In the genomic region with DNA sequence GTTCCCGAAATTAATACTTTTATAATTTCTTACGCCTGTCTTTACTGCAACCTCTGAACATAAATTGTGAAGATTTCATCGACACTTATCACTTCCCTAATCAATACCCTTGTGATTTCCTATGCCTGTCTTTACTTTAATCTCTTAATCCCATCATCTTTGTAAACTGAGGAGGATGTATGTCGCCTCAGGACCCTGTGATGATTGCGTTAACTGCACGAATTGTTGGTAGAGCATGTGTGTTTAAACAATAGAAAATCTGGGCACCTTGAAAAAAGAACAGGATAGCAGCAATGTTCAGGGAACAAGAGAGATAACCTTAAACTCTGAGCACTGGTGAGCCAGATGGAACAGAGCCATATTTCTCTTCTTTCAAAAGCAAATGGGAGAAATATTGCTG, we compare ENCODE assay signal across 1 cellular context.
TF ChIP-seq lines count a peak whose summit lies in the region.
"Not testable (repeated sequence)": the region's sequence is repeated elsewhere in the genome, so short reads cannot be mapped to it uniquely, and the experiment has no call there.

No MANE protein-coding gene starts in this region.

TF ChIP-seq in K562, 482 proteins besides CTCF, POLR2A, EP300 and RAD21 (continued from another document):
- TF ChIP-seq, protein P1, sequence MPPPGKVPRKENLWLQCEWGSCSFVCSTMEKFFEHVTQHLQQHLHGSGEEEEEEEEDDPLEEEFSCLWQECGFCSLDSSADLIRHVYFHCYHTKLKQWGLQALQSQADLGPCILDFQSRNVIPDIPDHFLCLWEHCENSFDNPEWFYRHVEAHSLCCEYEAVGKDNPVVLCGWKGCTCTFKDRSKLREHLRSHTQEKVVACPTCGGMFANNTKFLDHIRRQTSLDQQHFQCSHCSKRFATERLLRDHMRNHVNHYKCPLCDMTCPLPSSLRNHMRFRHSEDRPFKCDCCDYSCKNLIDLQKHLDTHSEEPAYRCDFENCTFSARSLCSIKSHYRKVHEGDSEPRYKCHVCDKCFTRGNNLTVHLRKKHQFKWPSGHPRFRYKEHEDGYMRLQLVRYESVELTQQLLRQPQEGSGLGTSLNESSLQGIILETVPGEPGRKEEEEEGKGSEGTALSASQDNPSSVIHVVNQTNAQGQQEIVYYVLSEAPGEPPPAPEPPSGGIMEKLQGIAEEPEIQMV (tag; conservative IDR thresholded peaks at IDR 0.05; ENCODE audit: low read depth) = peak; percentile 55; the same call in 1 of the 2 replicates
- TF ChIP-seq, protein P2, sequence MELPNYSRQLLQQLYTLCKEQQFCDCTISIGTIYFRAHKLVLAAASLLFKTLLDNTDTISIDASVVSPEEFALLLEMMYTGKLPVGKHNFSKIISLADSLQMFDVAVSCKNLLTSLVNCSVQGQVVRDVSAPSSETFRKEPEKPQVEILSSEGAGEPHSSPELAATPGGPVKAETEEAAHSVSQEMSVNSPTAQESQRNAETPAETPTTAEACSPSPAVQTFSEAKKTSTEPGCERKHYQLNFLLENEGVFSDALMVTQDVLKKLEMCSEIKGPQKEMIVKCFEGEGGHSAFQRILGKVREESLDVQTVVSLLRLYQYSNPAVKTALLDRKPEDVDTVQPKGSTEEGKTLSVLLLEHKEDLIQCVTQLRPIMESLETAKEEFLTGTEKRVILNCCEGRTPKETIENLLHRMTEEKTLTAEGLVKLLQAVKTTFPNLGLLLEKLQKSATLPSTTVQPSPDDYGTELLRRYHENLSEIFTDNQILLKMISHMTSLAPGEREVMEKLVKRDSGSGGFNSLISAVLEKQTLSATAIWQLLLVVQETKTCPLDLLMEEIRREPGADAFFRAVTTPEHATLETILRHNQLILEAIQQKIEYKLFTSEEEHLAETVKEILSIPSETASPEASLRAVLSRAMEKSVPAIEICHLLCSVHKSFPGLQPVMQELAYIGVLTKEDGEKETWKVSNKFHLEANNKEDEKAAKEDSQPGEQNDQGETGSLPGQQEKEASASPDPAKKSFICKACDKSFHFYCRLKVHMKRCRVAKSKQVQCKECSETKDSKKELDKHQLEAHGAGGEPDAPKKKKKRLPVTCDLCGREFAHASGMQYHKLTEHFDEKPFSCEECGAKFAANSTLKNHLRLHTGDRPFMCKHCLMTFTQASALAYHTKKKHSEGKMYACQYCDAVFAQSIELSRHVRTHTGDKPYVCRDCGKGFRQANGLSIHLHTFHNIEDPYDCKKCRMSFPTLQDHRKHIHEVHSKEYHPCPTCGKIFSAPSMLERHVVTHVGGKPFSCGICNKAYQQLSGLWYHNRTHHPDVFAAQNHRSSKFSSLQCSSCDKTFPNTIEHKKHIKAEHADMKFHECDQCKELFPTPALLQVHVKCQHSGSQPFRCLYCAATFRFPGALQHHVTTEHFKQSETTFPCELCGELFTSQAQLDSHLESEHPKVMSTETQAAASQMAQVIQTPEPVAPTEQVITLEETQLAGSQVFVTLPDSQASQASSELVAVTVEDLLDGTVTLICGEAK (IDR thresholded peaks at IDR 0.05) = 0 out of 2 replicates have a peak, but pooled peaks have one; percentile 11
- TF ChIP-seq, protein P2 (CRISPR knock-in tag; IDR thresholded peaks at IDR 0.05) = not testable (repeated sequence)
- 0 out of 4 replicates have a peak, but pooled peaks have one; percentile 0 to 13 for TF ChIP-seq TEAD1 (CRISPR knock-in tag; IDR thresholded peaks at IDR 0.05)
- TF ChIP-seq, protein P3, sequence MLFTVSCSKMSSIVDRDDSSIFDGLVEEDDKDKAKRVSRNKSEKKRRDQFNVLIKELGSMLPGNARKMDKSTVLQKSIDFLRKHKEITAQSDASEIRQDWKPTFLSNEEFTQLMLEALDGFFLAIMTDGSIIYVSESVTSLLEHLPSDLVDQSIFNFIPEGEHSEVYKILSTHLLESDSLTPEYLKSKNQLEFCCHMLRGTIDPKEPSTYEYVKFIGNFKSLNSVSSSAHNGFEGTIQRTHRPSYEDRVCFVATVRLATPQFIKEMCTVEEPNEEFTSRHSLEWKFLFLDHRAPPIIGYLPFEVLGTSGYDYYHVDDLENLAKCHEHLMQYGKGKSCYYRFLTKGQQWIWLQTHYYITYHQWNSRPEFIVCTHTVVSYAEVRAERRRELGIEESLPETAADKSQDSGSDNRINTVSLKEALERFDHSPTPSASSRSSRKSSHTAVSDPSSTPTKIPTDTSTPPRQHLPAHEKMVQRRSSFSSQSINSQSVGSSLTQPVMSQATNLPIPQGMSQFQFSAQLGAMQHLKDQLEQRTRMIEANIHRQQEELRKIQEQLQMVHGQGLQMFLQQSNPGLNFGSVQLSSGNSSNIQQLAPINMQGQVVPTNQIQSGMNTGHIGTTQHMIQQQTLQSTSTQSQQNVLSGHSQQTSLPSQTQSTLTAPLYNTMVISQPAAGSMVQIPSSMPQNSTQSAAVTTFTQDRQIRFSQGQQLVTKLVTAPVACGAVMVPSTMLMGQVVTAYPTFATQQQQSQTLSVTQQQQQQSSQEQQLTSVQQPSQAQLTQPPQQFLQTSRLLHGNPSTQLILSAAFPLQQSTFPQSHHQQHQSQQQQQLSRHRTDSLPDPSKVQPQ (CRISPR knock-in tag; IDR thresholded peaks at IDR 0.05; ENCODE audit: borderline replicate concordance) = peak; percentile 56; the same call in 1 of the 2 replicates
- peak; percentile 78; the same call in 1 of the 2 replicates for TF ChIP-seq ZNF589 (CRISPR knock-in tag; IDR thresholded peaks at IDR 0.05; ENCODE audit: low read depth)
- 0 out of 2 replicates have a peak, but pooled peaks have one; percentile 28 for TF ChIP-seq PTRF (tag; IDR thresholded peaks at IDR 0.05)
- 0 out of 2 replicates have a peak, but pooled peaks have one; percentile 8 for TF ChIP-seq DMBX1 (CRISPR knock-in tag; IDR thresholded peaks at IDR 0.05; ENCODE audit: borderline replicate concordance)
- 0 out of 2 replicates have a peak, but pooled peaks have one; percentile 7 for TF ChIP-seq ZNF134 (CRISPR knock-in tag; conservative IDR thresholded peaks at IDR 0.05)
- TF ChIP-seq, protein P4, sequence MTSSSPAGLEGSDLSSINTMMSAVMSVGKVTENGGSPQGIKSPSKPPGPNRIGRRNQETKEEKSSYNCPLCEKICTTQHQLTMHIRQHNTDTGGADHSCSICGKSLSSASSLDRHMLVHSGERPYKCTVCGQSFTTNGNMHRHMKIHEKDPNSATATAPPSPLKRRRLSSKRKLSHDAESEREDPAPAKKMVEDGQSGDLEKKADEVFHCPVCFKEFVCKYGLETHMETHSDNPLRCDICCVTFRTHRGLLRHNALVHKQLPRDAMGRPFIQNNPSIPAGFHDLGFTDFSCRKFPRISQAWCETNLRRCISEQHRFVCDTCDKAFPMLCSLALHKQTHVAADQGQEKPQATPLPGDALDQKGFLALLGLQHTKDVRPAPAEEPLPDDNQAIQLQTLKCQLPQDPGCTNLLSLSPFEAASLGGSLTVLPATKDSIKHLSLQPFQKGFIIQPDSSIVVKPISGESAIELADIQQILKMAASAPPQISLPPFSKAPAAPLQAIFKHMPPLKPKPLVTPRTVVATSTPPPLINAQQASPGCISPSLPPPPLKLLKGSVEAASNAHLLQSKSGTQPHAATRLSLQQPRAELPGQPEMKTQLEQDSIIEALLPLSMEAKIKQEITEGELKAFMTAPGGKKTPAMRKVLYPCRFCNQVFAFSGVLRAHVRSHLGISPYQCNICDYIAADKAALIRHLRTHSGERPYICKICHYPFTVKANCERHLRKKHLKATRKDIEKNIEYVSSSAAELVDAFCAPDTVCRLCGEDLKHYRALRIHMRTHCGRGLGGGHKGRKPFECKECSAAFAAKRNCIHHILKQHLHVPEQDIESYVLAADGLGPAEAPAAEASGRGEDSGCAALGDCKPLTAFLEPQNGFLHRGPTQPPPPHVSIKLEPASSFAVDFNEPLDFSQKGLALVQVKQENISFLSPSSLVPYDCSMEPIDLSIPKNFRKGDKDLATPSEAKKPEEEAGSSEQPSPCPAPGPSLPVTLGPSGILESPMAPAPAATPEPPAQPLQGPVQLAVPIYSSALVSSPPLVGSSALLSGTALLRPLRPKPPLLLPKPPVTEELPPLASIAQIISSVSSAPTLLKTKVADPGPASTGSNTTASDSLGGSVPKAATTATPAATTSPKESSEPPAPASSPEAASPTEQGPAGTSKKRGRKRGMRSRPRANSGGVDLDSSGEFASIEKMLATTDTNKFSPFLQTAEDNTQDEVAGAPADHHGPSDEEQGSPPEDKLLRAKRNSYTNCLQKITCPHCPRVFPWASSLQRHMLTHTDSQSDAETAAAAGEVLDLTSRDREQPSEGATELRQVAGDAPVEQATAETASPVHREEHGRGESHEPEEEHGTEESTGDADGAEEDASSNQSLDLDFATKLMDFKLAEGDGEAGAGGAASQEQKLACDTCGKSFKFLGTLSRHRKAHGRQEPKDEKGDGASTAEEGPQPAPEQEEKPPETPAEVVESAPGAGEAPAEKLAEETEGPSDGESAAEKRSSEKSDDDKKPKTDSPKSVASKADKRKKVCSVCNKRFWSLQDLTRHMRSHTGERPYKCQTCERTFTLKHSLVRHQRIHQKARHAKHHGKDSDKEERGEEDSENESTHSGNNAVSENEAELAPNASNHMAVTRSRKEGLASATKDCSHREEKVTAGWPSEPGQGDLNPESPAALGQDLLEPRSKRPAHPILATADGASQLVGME (CRISPR knock-in tag; IDR thresholded peaks at IDR 0.05) = 0 out of 2 replicates have a peak, but pooled peaks have one; percentile 39
- 0 out of 2 replicates have a peak, but pooled peaks have one; percentile 3 for TF ChIP-seq DIDO1 (tag; IDR thresholded peaks at IDR 0.05; ENCODE audit: low read depth)
- TF ChIP-seq NR4A1 (CRISPR knock-in tag; IDR thresholded peaks at IDR 0.05) = not testable (repeated sequence)
- TF ChIP-seq NR4A1 (tag; IDR thresholded peaks at IDR 0.05) = 0 out of 2 replicates have a peak, but pooled peaks have one; percentile 15
- peak; percentile 79 for TF ChIP-seq NFRKB (IDR thresholded peaks at IDR 0.05; ENCODE audit: low read depth)
- TF ChIP-seq, protein P5, sequence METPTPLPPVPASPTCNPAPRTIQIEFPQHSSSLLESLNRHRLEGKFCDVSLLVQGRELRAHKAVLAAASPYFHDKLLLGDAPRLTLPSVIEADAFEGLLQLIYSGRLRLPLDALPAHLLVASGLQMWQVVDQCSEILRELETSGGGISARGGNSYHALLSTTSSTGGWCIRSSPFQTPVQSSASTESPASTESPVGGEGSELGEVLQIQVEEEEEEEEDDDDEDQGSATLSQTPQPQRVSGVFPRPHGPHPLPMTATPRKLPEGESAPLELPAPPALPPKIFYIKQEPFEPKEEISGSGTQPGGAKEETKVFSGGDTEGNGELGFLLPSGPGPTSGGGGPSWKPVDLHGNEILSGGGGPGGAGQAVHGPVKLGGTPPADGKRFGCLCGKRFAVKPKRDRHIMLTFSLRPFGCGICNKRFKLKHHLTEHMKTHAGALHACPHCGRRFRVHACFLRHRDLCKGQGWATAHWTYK (CRISPR knock-in tag; IDR thresholded peaks at IDR 0.05) = peak; percentile 34; the same call in 1 of the 2 replicates
- peak; percentile 85; the same call in 1 of the 2 replicates for TF ChIP-seq ZNF311 (CRISPR knock-in tag; IDR thresholded peaks at IDR 0.05)
- TF ChIP-seq FOXA3 (CRISPR knock-in tag; conservative IDR thresholded peaks at IDR 0.05 in 1 of 2, IDR thresholded peaks at IDR 0.05 in 1 of 2) = peak in 1 of 2 experiments; percentile 27; a peak in 1 of 4 replicates
- TF ChIP-seq RHOXF2B (CRISPR knock-in tag; conservative IDR thresholded peaks at IDR 0.05) = 0 out of 2 replicates have a peak, but pooled peaks have one; percentile 6
- TF ChIP-seq PTTG1 (tag; IDR thresholded peaks at IDR 0.05; ENCODE audit: low read depth) = peak; percentile 53; the same call in 1 of the 2 replicates
TF ChIP-seq in K562: peak in this region for 30; not testable (repeated sequence) for 452.
